Comparison of ENCODE assay signal across 20 cellular contexts in genomic region chr3:41207355-41207754, GRCh38. TPM values are rescaled to one million over a fixed set of nuclear protein-coding genes. Genes with fewer than 3 reads are reported as not detected.
DNase-seq lines count a peak whose midpoint lies in the region; ATAC-seq, FAIRE-seq and TF ChIP-seq lines count a peak whose summit lies in the region.
"Had no signal": no experiment of that assay in that cellular context is flagged by ENCODE, and none has a peak within 500 bp of the region (broad histone marks: within the 10 kb centered on the region; RNA-seq: fewer than 3 reads in every experiment).

No MANE protein-coding gene starts in this region.

- H3K4me3 ChIP-seq in K562 (no peak overlapping the region), tibial artery (no peak overlapping the region), Peyer's patch (no peak overlapping the region)
- H3K4me3 ChIP-seq: gastroesophageal sphincter, thyroid gland had no signal

- H3K9me3 Mint-ChIP-seq in nephron, result no peaks in the 10 kb centered on the region

- no peak for TF ChIP-seq CTCF in K562 (IDR thresholded peaks at IDR 0.05 in 2 of 3, conservative IDR thresholded peaks at IDR 0.05 in 1 of 3; ENCODE audit: insufficient read depth in 2 of 3, low read depth in 1 of 3, low read length in 3 of 3)
- no peak for TF ChIP-seq CTCF in nephron (IDR thresholded peaks at IDR 0.05; ENCODE audit: unreplicated experiment in 3 of 3)
- no peak for TF ChIP-seq CTCF in tibial artery (IDR thresholded peaks at IDR 0.05)
- TF ChIP-seq CTCF in Peyer's patch (IDR thresholded peaks at IDR 0.05), result no peak

- H3K27ac ChIP-seq in K562 (ENCODE audit: extremely low read depth, low read depth, low read length) (no peak overlapping the region), tibial artery (no peak overlapping the region), Peyer's patch (no peak overlapping the region)
- H3K27ac ChIP-seq: gastroesophageal sphincter, thyroid gland had no signal

- intact Hi-C loops in K562 (cut with micrococcal nuclease), result loop anchor here (10.0 kb wide), 1 partner anchor 623 kb away; no protein-coding TSS in a partner anchor
- intact Hi-C loops in tibial artery (cut with DNase I; ENCODE audit: low total_unique reads), result loop anchor here (10.0 kb wide), 1 partner anchor 623 kb away; no protein-coding TSS in a partner anchor

- no peaks in the 10 kb centered on the region for H3K36me3 ChIP-seq in ES-I3 (ENCODE audit: insufficient read depth, low read length)
- no peaks in the 10 kb centered on the region; the same call in 2 of the 3 replicates for H3K36me3 ChIP-seq in K562 (ENCODE audit: control insufficient read depth, insufficient read depth, low read length)
- H3K36me3 ChIP-seq in tibial artery, result no peaks in the 10 kb centered on the region
- H3K36me3 ChIP-seq in Peyer's patch, result no peaks in the 10 kb centered on the region
- H3K36me3 ChIP-seq: gastroesophageal sphincter, thyroid gland had no signal

- peaks cover 97% of the 10 kb centered on the region for H3K79me2 ChIP-seq in K562 (ENCODE audit: control insufficient read depth, insufficient read depth, low read length)

- 0% methylated on average over 1 of the region's 1 CpG for WGBS in K562 (ENCODE audit: insufficient coverage, low coverage, missing lambda C conversion rate)

- no peak overlapping the region for H2AFZ ChIP-seq in K562 (ENCODE audit: low read depth, low read length)

- peak; percentile 43 for DNase-seq in SKM-1 treated with dmso at 0.1 percent for 144 hours (lab: John Stamatoyannopoulos, UW; ENCODE audit: unreplicated experiment)
- DNase-seq in SKM-1 (lab: John Stamatoyannopoulos, UW; ENCODE audit: unreplicated experiment), result no peak
- no peak for DNase-seq in K562 (ENCODE audit: extremely low read depth in 1 of 4, low spot score in 3 of 4)
- DNase-seq in tibial artery, result no peak
- no peak for DNase-seq in Peyer's patch
- DNase-seq: 8988T; activated CD8-positive, alpha-beta memory T cell treated with anti-CD3 and anti-CD28 coated beads for 24 hours; activated gamma-delta T cell treated with Interleukin-2 at 50 U/mL for 16 hours; Caco-2; caudate nucleus; NCI-H1417 treated with DMSO at 0.1 percent for 48 hours; NK-92 treated with Interleukin-12 subunit alpha and Interleukin-12 subunit beta, amount 100 ng/mL, for 24 hours; SHP77 treated with DMSO at 0.1 percent for 48 hours; stimulated activated CD4-positive, alpha-beta T cell treated with anti-CD3 and anti-CD28 coated beads, Interleukin-15, amount 100 ng/mL, for 24 hours had no signal

- H3K4me2 ChIP-seq in K562 (ENCODE audit: insufficient read depth, low read length), result no peak overlapping the region

- H3K4me3 Mint-ChIP-seq in nephron, result peak overlapping the region in 2 of 3 experiments; percentile 11 to 12

- CTCF ChIA-PET in K562 (lab: Yijun Ruan, JAX; ENCODE audit: low intra/inter-chr PET ratio), result no interaction called here

- H3K9me1 ChIP-seq in K562 (ENCODE audit: control insufficient read depth, insufficient read depth, low read length), result no peaks in the 10 kb centered on the region

- TF ChIP-seq EP300 in K562 (IDR thresholded peaks at IDR 0.05; ENCODE audit: low read length), result no peak

- BruUV-seq in K562 (replicated peaks; lab: Mats Ljungman, UMichigan), result no TSS peak

- H3K27ac Mint-ChIP-seq in nephron, result peak overlapping the region in 2 of 3 experiments; percentile 10 to 16

- H3K27me3 Mint-ChIP-seq in nephron (ENCODE audit: low read depth), result no peaks in the 10 kb centered on the region

- H3K27me3 ChIP-seq in K562 (ENCODE audit: control insufficient read depth in 2 of 2, insufficient read depth in 2 of 2, low read length in 2 of 2), result no peaks in the 10 kb centered on the region
- no peaks in the 10 kb centered on the region for H3K27me3 ChIP-seq in tibial artery
- no peaks in the 10 kb centered on the region for H3K27me3 ChIP-seq in Peyer's patch
- H3K27me3 ChIP-seq: gastroesophageal sphincter, thyroid gland had no signal

- peak overlapping the region; percentile 4; the same call in 1 of the 2 replicates for H3K9ac ChIP-seq in ES-I3 (ENCODE audit: low read depth, low read length)
- no peak overlapping the region for H3K9ac ChIP-seq in K562 (ENCODE audit: insufficient read depth in 1 of 2, low read depth in 2 of 2, low read length in 2 of 2)

- H3K36me3 Mint-ChIP-seq in nephron (ENCODE audit: low read depth), result peaks cover 29% of the 10 kb centered on the region

- FAIRE-seq in K562 (lab: Jason Lieb, UNC), result no peak
- FAIRE-seq: endometrium had no signal

- TF ChIP-seq POLR2A in K562 (conservative IDR thresholded peaks at IDR 0.05) (no peak), Peyer's patch (IDR thresholded peaks at IDR 0.05) (no peak)

- POLR2A ChIA-PET in K562 (lab: Yijun Ruan, JAX), result interaction anchor here (0.9 to 5.4 kb wide), 3 partner anchors 8 to 29 kb away, joined by 3 to 33 read pairs (median 9); partner anchors contain the start of gene CTNNB1

- H3K9me3 ChIP-seq in ES-I3 (ENCODE audit: control insufficient read depth, insufficient read depth, low read length) (no peaks in the 10 kb centered on the region), K562 (replicated peaks; ENCODE audit: control insufficient read depth, insufficient read depth, low read depth, low read length) (no peaks in the 10 kb centered on the region), tibial artery (no peaks in the 10 kb centered on the region), Peyer's patch (no peaks in the 10 kb centered on the region)
- H3K9me3 ChIP-seq: Caco-2, gastroesophageal sphincter, thyroid gland had no signal

- H3K4me1 ChIP-seq in ES-I3 (ENCODE audit: insufficient read depth, low read length), result peaks cover 59% of the 10 kb centered on the region
- H3K4me1 ChIP-seq in K562 (replicated peaks in 1 of 2; ENCODE audit: control insufficient read depth in 2 of 2, insufficient read depth in 2 of 2, low read length in 2 of 2), result peaks cover 7 to 36% of the 10 kb centered on the region in 2 experiments; a peak in 4 of 5 replicates
- peaks cover 0 to 80% (median 47%) of the 10 kb centered on the region in 4 donors for H3K4me1 ChIP-seq in tibial artery
- H3K4me1 ChIP-seq in Peyer's patch, result peaks cover 0 to 71% (median 21%) of the 10 kb centered on the region in 4 donors

- peaks cover 80% of the 10 kb centered on the region for H4K20me1 ChIP-seq in K562 (replicated peaks; ENCODE audit: control insufficient read depth, insufficient read depth, low read length)

- in situ Hi-C loops in K562 (cut with MboI), result no loop called here

- ATAC-seq in K562, result peak; percentile 65
- ATAC-seq in HG03457 (IDR thresholded peaks at IDR 0.05; ENCODE audit: unreplicated experiment), result no peak
- ATAC-seq: gastroesophageal sphincter had no signal

- peaks cover 76% of the 10 kb centered on the region for H3K4me1 Mint-ChIP-seq in nephron

- TF ChIP-seq RAD21 in K562 (CRISPR knock-in tag; conservative IDR thresholded peaks at IDR 0.05 in 1 of 2, IDR thresholded peaks at IDR 0.05 in 1 of 2), result no peak

TF ChIP-seq in K562, 482 proteins besides CTCF, POLR2A, EP300 and RAD21 (continues in another document):
- TF ChIP-seq, protein P1, sequence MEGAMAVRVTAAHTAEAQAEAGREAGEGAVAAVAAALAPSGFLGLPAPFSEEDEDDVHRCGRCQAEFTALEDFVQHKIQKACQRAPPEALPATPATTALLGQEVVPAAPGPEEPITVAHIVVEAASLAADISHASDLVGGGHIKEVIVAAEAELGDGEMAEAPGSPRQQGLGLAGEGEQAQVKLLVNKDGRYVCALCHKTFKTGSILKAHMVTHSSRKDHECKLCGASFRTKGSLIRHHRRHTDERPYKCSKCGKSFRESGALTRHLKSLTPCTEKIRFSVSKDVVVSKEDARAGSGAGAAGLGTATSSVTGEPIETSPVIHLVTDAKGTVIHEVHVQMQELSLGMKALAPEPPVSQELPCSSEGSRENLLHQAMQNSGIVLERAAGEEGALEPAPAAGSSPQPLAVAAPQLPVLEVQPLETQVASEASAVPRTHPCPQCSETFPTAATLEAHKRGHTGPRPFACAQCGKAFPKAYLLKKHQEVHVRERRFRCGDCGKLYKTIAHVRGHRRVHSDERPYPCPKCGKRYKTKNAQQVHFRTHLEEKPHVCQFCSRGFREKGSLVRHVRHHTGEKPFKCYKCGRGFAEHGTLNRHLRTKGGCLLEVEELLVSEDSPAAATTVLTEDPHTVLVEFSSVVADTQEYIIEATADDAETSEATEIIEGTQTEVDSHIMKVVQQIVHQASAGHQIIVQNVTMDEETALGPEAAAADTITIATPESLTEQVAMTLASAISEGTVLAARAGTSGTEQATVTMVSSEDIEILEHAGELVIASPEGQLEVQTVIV (CRISPR knock-in tag; IDR thresholded peaks at IDR 0.05; ENCODE audit: borderline replicate concordance), result no peak

RNA-seq across cellular contexts. Expression of gene CTNNB1, which starts 8.1 kb away (rescaled TPM):
- 283 TPM in 2 replicates for total RNA-seq in K562 (2011; cell fraction: chromatin; rRNA removed; ENCODE audit: low replicate concordance)
- 151 and 154 TPM in 2 replicates for total RNA-seq in K562 (2011; cell fraction: nucleolus; rRNA removed)
- total RNA-seq in K562 (2011; cell fraction: nucleoplasm; rRNA removed), result 151 and 175 TPM in 2 replicates
- total RNA-seq in K562 (2014; rRNA removed) (164 and 193 TPM in 2 replicates), K562 (2014; rRNA removed; fragmentation: Illumina TruSeq; extraction: Trizol) (154 and 156 TPM in 2 replicates), K562 (2015; rRNA removed; fragmentation: Illumina TruSeq; extraction: Trizol) (189 and 192 TPM in 2 replicates), K562 (2021) (153 and 158 TPM in 2 replicates), Peyer's patch (100 to 1,000 TPM; 433 to 546 (median 509) TPM)
- polyA plus RNA-seq in K562 (2011; rRNA removed) (193 and 203 TPM in 2 replicates), K562 (2014; fragmentation: Illumina TruSeq; extraction: Trizol) (154 and 159 TPM in 2 replicates), K562 (2014; fragmentation: Nextera tagmentation; extraction: Ambion mirVana) (10 to 100 TPM; 44.3 to 51.8 TPM), K562 (2014; rRNA removed) (100 and 126 TPM in 2 replicates)
- polyA plus RNA-seq in K562 (2011; cell fraction: cytosol; rRNA removed), result 235 and 318 TPM in 2 replicates
- 311 and 383 TPM in 2 replicates for polyA plus RNA-seq in K562 (2011; cell fraction: nucleus; rRNA removed)
- polyA plus RNA-seq in K562 (2012), result 111 and 162 TPM in 2 replicates
- 822 and 1,105 TPM in 2 replicates for polyA minus RNA-seq in K562 (2011; rRNA and poly(A)+ RNA removed)
- polyA minus RNA-seq in K562 (2011; cell fraction: cytosol; rRNA and poly(A)+ RNA removed), result 157 and 240 TPM in 2 replicates
- 156 and 245 TPM in 2 replicates for polyA minus RNA-seq in K562 (2011; cell fraction: nucleus; rRNA and poly(A)+ RNA removed)
